ENCODE assay signal across 8 cellular contexts in the genomic region with DNA sequence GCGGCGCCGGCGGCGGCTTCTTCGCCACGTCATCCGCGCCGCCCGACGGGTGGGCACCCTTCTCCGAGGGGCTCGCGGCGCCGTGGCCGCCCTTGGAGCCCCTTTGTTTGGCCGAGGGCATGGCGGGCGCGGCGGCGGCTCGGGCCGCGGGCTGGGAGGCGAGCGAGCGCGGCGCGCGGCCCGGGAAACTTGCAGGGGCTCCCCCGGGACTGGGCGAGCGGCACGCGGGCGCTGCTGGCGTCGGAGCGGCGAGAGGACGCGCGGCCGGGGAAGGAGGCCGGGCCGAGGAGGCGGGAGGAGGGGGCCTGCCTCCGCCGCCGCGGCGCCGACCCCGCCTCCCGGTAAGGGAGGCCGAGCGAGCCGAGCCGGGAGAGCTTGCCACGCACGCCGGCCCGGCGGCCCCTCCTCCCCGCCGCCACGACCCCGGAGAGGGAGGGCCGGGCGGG. TPM values are rescaled to one million over a fixed set of nuclear protein-coding genes. Genes with fewer than 3 reads are reported as not detected.
DNase-seq lines count a peak whose midpoint lies in the region; ATAC-seq and TF ChIP-seq lines count a peak whose summit lies in the region.

A gene with protein sequence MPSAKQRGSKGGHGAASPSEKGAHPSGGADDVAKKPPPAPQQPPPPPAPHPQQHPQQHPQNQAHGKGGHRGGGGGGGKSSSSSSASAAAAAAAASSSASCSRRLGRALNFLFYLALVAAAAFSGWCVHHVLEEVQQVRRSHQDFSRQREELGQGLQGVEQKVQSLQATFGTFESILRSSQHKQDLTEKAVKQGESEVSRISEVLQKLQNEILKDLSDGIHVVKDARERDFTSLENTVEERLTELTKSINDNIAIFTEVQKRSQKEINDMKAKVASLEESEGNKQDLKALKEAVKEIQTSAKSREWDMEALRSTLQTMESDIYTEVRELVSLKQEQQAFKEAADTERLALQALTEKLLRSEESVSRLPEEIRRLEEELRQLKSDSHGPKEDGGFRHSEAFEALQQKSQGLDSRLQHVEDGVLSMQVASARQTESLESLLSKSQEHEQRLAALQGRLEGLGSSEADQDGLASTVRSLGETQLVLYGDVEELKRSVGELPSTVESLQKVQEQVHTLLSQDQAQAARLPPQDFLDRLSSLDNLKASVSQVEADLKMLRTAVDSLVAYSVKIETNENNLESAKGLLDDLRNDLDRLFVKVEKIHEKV (minus strand): TSS at position 290 of the 446 bp plus-strand sequence. CDS start 169 bp downstream, at position 121.

- no peaks in the 10 kb centered on the region for H3K79me2 ChIP-seq in DND-41 (ENCODE audit: insufficient read depth, low read length)

- H3K9ac ChIP-seq in DND-41 (ENCODE audit: low read depth, low read length) = peak within 1 kb of the TSS; percentile 64

- 0% methylated on average over 56 of the region's 75 CpGs; no CpG with 5 or more reads in 1 of the 2 donors for WGBS in body of pancreas, 2 donors
- WGBS in iPS DF 6.9 (ENCODE audit: insufficient coverage, insufficient read length) = no CpG with 5 or more reads among the region's 75 CpGs

- H3K27me3 ChIP-seq in DND-41 (ENCODE audit: insufficient read depth, low read length, poor library complexity) (peaks cover 51% of the 10 kb centered on the region), body of pancreas (no peaks in the 10 kb centered on the region), iPS DF 6.9 (ENCODE audit: control insufficient read depth, insufficient read depth, low read length) (no peaks in the 10 kb centered on the region)

- no peak for TF ChIP-seq POLR2A in body of pancreas (IDR thresholded peaks at IDR 0.05)

- H3K36me3 ChIP-seq in DND-41 (ENCODE audit: insufficient read depth, low read length) (no peaks in the 10 kb centered on the region), body of pancreas (replicated peaks in 1 of 2; ENCODE audit: insufficient read depth in 1 of 2, low read depth in 2 of 2) (no peaks in the 10 kb centered on the region), iPS DF 6.9 (ENCODE audit: control insufficient read depth, insufficient read depth, low read length) (no peaks in the 10 kb centered on the region)

- DNase-seq in DND-41 (peak; percentile 49), LHCN-M2 (ENCODE audit: low read depth) (peak; percentile 67), T-helper 9 cell (peak; percentile 53), body of pancreas (peak; percentile 80 to 87 (median 84)), iPS DF 6.9 (ENCODE audit: low read depth, low spot score) (no peak), retinal pigment epithelial cell (ENCODE audit: low read depth) (no peak)

- intact Hi-C loops in body of pancreas (cut with DNase I) = no loop called here

- H3K9me3 ChIP-seq in DND-41 (ENCODE audit: insufficient read depth, low read length, severe bottlenecking) (no peaks in the 10 kb centered on the region), body of pancreas (no peaks in the 10 kb centered on the region), iPS DF 6.9 (ENCODE audit: control insufficient read depth, insufficient read depth, low read length) (no peaks in the 10 kb centered on the region)

- H4K20me1 ChIP-seq in DND-41 (ENCODE audit: insufficient read depth, low read length) = 0 out of 2 replicates have a peak, but pooled peaks cover 4% of the 10 kb centered on the region

- H3K4me2 ChIP-seq in DND-41 (ENCODE audit: insufficient read depth, low read length) = peak within 1 kb of the TSS; percentile 95

- TF ChIP-seq CTCF in DND-41 (IDR thresholded peaks at IDR 0.05; ENCODE audit: borderline replicate concordance, extremely low read depth, low read length, poor library complexity, severe bottlenecking) (no peak), body of pancreas (IDR thresholded peaks at IDR 0.05) (peak in 1 of 7 experiments; percentile 4), retinal pigment epithelial cell (conservative IDR thresholded peaks at IDR 0.05; ENCODE audit: low read depth, low read length) (no peak)

- H3K4me1 ChIP-seq in DND-41 (ENCODE audit: insufficient read depth, low read length) (peaks cover 20% of the 10 kb centered on the region), body of pancreas (peaks cover 54% of the 10 kb centered on the region), iPS DF 6.9 (ENCODE audit: control insufficient read depth, insufficient read depth, low read length) (peaks cover 1% of the 10 kb centered on the region; the same call in 1 of the 2 replicates)

- H3K4me3 ChIP-seq in DND-41 (ENCODE audit: low read depth in 1 of 2, low read length in 2 of 2) (peak within 1 kb of the TSS; percentile 32 to 67; a peak in 3 of 4 replicates), body of pancreas (peak within 1 kb of the TSS; percentile 77 to 80), iPS DF 6.9 (ENCODE audit: low read length) (peak within 1 kb of the TSS; percentile 59), retinal pigment epithelial cell (ENCODE audit: low read length) (peak within 1 kb of the TSS; percentile 70)

- ATAC-seq in DND-41 (ENCODE audit: insufficient read depth, low read depth) = peak; percentile 76
- ATAC-seq in GM21529 (IDR thresholded peaks at IDR 0.05; ENCODE audit: unreplicated experiment) = peak; percentile 51
- ATAC-seq in body of pancreas = peak; percentile 86
- no peak for ATAC-seq in GM18873 (IDR thresholded peaks at IDR 0.05; ENCODE audit: low FRiP score, unreplicated experiment)

- H2AFZ ChIP-seq in DND-41 (ENCODE audit: low read depth, low read length) = peak within 1 kb of the TSS; percentile 72

- H3K27ac ChIP-seq in DND-41 (ENCODE audit: low read length) (no peak within 1 kb of the TSS), body of pancreas (peak within 1 kb of the TSS; percentile 96 to 100 (median 97)), iPS DF 6.9 (ENCODE audit: low read length) (no peak within 1 kb of the TSS)

RNA-seq across cellular contexts. Expression of the gene that starts here (rescaled TPM):
- total RNA-seq in LHCN-M2 (2014; rRNA removed) = 177 and 193 TPM in 2 replicates
- 202 TPM for polyA plus RNA-seq in LHCN-M2 (2012)
- total RNA-seq in body of pancreas = 10 to 100 TPM; 30.6 to 36.6 TPM

Comparison
In these comparisons a context has a peak if more than half of its experiments do, and no peak if none do; other contexts are left out.
1. DNase-seq: peak in DND-41 (single experiment), LHCN-M2 (single experiment), T-helper 9 cell (single experiment) and body of pancreas (4 of 4); none in iPS DF 6.9 (single experiment) and retinal pigment epithelial cell (single experiment).
2. H3K27ac ChIP-seq: peak in body of pancreas (4 of 4); none in DND-41 (single experiment) and iPS DF 6.9 (single experiment).
3. Peak in every context shown above with its lines, with median percentiles within 50 percentile points of each other: H3K4me3 ChIP-seq.